Comparison of ENCODE assay signal across 1 cellular context in the genomic region with DNA sequence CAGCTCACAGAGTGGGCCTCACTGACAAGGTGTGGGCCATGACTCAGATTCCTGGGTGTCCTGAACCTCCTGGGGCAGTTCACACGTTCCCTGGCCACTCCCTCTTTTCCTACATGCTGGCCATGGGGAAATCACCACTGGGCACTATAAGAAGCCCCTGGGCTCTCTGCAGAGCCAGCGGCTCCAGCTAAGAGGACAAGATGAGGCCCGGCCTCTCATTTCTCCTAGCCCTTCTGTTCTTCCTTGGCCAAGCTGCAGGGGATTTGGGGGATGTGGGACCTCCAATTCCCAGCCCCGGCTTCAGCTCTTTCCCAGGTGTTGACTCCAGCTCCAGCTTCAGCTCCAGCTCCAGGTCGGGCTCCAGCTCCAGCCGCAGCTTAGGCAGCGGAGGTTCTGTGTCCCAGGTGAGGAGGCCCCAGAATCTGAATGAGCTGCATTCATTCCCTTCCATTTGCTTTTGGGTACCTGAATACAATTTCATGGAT.
TF ChIP-seq lines count a peak whose summit lies in the region.

A gene with protein sequence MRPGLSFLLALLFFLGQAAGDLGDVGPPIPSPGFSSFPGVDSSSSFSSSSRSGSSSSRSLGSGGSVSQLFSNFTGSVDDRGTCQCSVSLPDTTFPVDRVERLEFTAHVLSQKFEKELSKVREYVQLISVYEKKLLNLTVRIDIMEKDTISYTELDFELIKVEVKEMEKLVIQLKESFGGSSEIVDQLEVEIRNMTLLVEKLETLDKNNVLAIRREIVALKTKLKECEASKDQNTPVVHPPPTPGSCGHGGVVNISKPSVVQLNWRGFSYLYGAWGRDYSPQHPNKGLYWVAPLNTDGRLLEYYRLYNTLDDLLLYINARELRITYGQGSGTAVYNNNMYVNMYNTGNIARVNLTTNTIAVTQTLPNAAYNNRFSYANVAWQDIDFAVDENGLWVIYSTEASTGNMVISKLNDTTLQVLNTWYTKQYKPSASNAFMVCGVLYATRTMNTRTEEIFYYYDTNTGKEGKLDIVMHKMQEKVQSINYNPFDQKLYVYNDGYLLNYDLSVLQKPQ (plus strand): TSS at position 177 of the 485 bp plus-strand sequence. CDS start 24 bp downstream, at position 201.

TF ChIP-seq in H1, 55 proteins besides CTCF, POLR2A, EP300 and RAD21:
- peak; percentile 82 for TF ChIP-seq SP1 (IDR thresholded peaks at IDR 0.05; ENCODE audit: low read depth, low read length)
- no peak for TF ChIP-seq BRCA1 (IDR thresholded peaks at IDR 0.05; ENCODE audit: low read depth, low read length)
